In the genomic region with DNA sequence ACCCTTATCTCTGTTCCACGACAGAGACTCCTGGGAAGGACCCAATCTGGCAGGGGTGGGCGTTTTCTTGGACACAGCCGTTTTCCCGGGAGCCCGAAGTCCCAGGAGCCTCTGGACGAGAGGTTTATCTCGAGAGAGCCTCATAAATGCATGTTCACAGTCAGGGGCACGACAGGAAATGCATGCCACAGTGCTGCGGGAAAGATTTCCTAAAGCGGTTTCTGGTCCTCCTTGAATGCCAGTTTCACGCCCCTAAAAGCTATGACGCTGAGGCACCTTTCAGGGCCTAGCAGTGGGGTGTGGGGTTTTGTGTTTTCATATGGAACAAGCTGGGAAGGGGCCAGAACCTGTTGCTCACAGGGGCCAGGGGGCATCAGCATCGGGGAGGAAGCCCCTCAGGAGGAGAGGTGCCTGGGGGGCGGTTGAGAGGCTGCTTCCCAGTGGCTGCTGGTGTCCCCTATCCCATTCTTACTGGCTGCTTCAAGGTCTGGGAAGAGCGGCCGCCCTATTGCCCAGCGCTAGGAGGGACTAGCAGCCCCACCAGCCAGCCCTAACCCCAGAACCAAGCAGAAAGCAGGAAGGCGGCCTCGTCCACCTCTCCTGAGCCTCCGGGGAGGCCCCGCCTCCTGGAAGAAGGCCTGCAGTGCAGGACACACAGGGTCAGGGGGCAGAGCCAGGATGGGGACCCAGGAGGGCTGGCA, we compare ENCODE assay signal across 15 cellular contexts.
DNase-seq lines count a peak whose midpoint lies in the region; ATAC-seq, FAIRE-seq and TF ChIP-seq lines count a peak whose summit lies in the region.
"Had no signal": no experiment of that assay in that cellular context is flagged by ENCODE, and none has a peak within 500 bp of the region (broad histone marks: within the 10 kb centered on the region; RNA-seq: fewer than 3 reads in every experiment).

No MANE protein-coding gene starts in this region.

- H3K9me3 Mint-ChIP-seq in activated B cell treated with CpG ODN at 0.5 μM for 24 hours, result no peaks in the 10 kb centered on the region
- H3K9me3 Mint-ChIP-seq in stimulated activated naive B cell treated with anti-CD40 and anti-IgM and Interleukin-4, amounts not matched to agents 10 μg/mL and 1 μg/mL and 100 μg/mL, for 72 hours, result no peaks in the 10 kb centered on the region
- H3K9me3 Mint-ChIP-seq in activated CD4-positive, alpha-beta T cell treated with anti-CD3 and anti-CD28 coated beads, Interleukin-2, amount 10 ng/mL, durations not matched to agents 24 days and 14 days, result no peaks in the 10 kb centered on the region

- no peaks in the 10 kb centered on the region for H3K27me3 ChIP-seq in HepG2 (ENCODE audit: control insufficient read depth in 1 of 2, insufficient read depth in 2 of 2, low read length in 2 of 2)
- H3K27me3 ChIP-seq in right lobe of liver, result no peaks in the 10 kb centered on the region
- no peaks in the 10 kb centered on the region for H3K27me3 ChIP-seq in iPS-20b (ENCODE audit: insufficient read depth, low read length)
- H3K27me3 ChIP-seq: neutrophil had no signal

- TF ChIP-seq POLR2A in HepG2 (IDR thresholded peaks at IDR 0.05; ENCODE audit: insufficient read depth in 1 of 2, low read depth in 2 of 2, low read length in 2 of 2), result no peak
- no peak for TF ChIP-seq POLR2A in right lobe of liver (IDR thresholded peaks at IDR 0.05)

- no peaks in the 10 kb centered on the region for H3K27me3 Mint-ChIP-seq in activated B cell treated with CpG ODN at 0.5 μM for 24 hours
- no peaks in the 10 kb centered on the region for H3K27me3 Mint-ChIP-seq in stimulated activated naive B cell treated with anti-CD40 and anti-IgM and Interleukin-4, amounts not matched to agents 10 μg/mL and 1 μg/mL and 100 μg/mL, for 72 hours
- H3K27me3 Mint-ChIP-seq in activated CD4-positive, alpha-beta T cell treated with anti-CD3 and anti-CD28 coated beads, Interleukin-2, amount 10 ng/mL, durations not matched to agents 24 days and 14 days, result no peaks in the 10 kb centered on the region
- H3K27me3 Mint-ChIP-seq: T-helper 17 cell had no signal

- intact Hi-C loops in HepG2 (cut with micrococcal nuclease; ENCODE audit: unreplicated experiment) (no loop called here), right lobe of liver (cut with DNase I) (no loop called here), activated B cell treated with CpG ODN at 0.5 μM for 24 hours (cut with micrococcal nuclease) (loop anchor here (1.0 to 2.0 kb wide), 3 partner anchors 17 to 157 kb away; a partner anchor contains a TSS), left colon (cut with DNase I, micrococcal nuclease) (no loop called here)
- intact Hi-C loops in activated CD4-positive, alpha-beta T cell treated with anti-CD3 and anti-CD28 coated beads, Interleukin-2, amount 10 ng/mL, durations not matched to agents 24 days and 14 days (cut with micrococcal nuclease), result no loop called here

- peaks cover 3 to 7% of the 10 kb centered on the region in 2 experiments; a peak in 3 of 5 replicates for H3K36me3 ChIP-seq in HepG2 (replicated peaks in 1 of 2; ENCODE audit: control insufficient read depth in 1 of 2, insufficient read depth in 2 of 2, low read length in 2 of 2)
- peaks cover 0 to 20% (median 0%) of the 10 kb centered on the region in 4 donors for H3K36me3 ChIP-seq in right lobe of liver
- no peaks in the 10 kb centered on the region for H3K36me3 ChIP-seq in iPS-20b (ENCODE audit: insufficient read depth, low read depth, low read length)

- H2AFZ ChIP-seq in HepG2 (ENCODE audit: low read length), result no peak overlapping the region

- ATAC-seq in HepG2, result no peak
- no peak for ATAC-seq in right lobe of liver
- ATAC-seq in activated B cell treated with CpG ODN at 0.5 μM for 24 hours (ENCODE audit: low read depth), result no peak
- no peak for ATAC-seq in stimulated activated naive B cell treated with anti-CD40 and anti-IgM and Interleukin-4, amounts not matched to agents 10 μg/mL and 1 μg/mL and 100 μg/mL, for 72 hours (replicated peaks)
- no peak for ATAC-seq in left colon
- ATAC-seq: lower lobe of right lung had no signal

- DNase-seq in HepG2 (ENCODE audit: low spot score), result no peak
- no peak for DNase-seq in right lobe of liver
- DNase-seq in activated B cell treated with CpG ODN at 0.5 μM for 24 hours, result no peak
- no peak for DNase-seq in stimulated activated naive B cell treated with anti-CD40 and anti-IgM and Interleukin-4, amounts not matched to agents 10 μg/mL and 1 μg/mL and 100 μg/mL, for 72 hours
- DNase-seq in SHP77 (lab: John Stamatoyannopoulos, UW), result no peak
- no peak for DNase-seq in left colon
- DNase-seq in activated CD4-positive, alpha-beta T cell treated with anti-CD3 and anti-CD28 coated beads, Interleukin-2, amount 10 ng/mL, durations not matched to agents 24 days and 14 days, result no peak
- DNase-seq: Calu3, head of caudate nucleus, lower lobe of right lung, T-helper 17 cell had no signal

- no peaks in the 10 kb centered on the region for H3K79me2 ChIP-seq in HepG2 (ENCODE audit: insufficient read depth, low read length)

- H3K27ac ChIP-seq in HepG2 (ENCODE audit: extremely low read length, insufficient read depth, low read length), result no peak overlapping the region
- no peak overlapping the region for H3K27ac ChIP-seq in right lobe of liver
- H3K27ac ChIP-seq in iPS-20b (ENCODE audit: low read length), result no peak overlapping the region
- H3K27ac ChIP-seq: lower lobe of right lung, neutrophil had no signal

- TF ChIP-seq CTCF in HepG2 (CRISPR knock-in tag; IDR thresholded peaks at IDR 0.05), result no peak
- no peak for TF ChIP-seq CTCF in right lobe of liver (IDR thresholded peaks at IDR 0.05)
- no peak for TF ChIP-seq CTCF in activated B cell treated with CpG ODN at 0.5 μM for 24 hours (IDR thresholded peaks at IDR 0.05)

- H3K4me3 ChIP-seq in HepG2 (replicated peaks in 1 of 3; ENCODE audit: insufficient read depth in 1 of 3, low read depth in 2 of 3, low read length in 3 of 3), result no peak overlapping the region
- no peak overlapping the region for H3K4me3 ChIP-seq in right lobe of liver
- H3K4me3 ChIP-seq in iPS-20b (ENCODE audit: low read length), result no peak overlapping the region
- H3K4me3 ChIP-seq: lower lobe of right lung had no signal

- no peak overlapping the region for H3K4me2 ChIP-seq in HepG2 (ENCODE audit: low read depth, low read length)

- BruUV-seq in HepG2 (replicated peaks; lab: Mats Ljungman, UMichigan), result no TSS peak

- H3K4me1 ChIP-seq in HepG2 (ENCODE audit: insufficient read depth, low read length) (no peaks in the 10 kb centered on the region), right lobe of liver (no peaks in the 10 kb centered on the region), iPS-20b (ENCODE audit: insufficient read depth, low read length) (peaks cover 7% of the 10 kb centered on the region; the same call in 1 of the 2 replicates)

- CTCF ChIA-PET in HepG2 (lab: Yijun Ruan, JAX; ENCODE audit: low intra/inter-chr PET ratio, low total read pairs), result no interaction called here
- CTCF ChIA-PET in activated B cell treated with CpG ODN at 0.5 μM for 24 hours (lab: Charles Lee), result interaction anchor here (2.4 kb wide), 1 partner anchor 73 kb away, joined by 9 read pairs; no protein-coding TSS in a partner anchor

- peaks cover 83% of the 10 kb centered on the region for H3K4me1 Mint-ChIP-seq in activated B cell treated with CpG ODN at 0.5 μM for 24 hours
- H3K4me1 Mint-ChIP-seq in stimulated activated naive B cell treated with anti-CD40 and anti-IgM and Interleukin-4, amounts not matched to agents 10 μg/mL and 1 μg/mL and 100 μg/mL, for 72 hours, result peaks cover 59 to 92% of the 10 kb centered on the region in 2 donors
- H3K4me1 Mint-ChIP-seq in activated CD4-positive, alpha-beta T cell treated with anti-CD3 and anti-CD28 coated beads, Interleukin-2, amount 10 ng/mL, durations not matched to agents 24 days and 14 days, result peaks cover 2% of the 10 kb centered on the region

- TF ChIP-seq RAD21 in HepG2 (CRISPR knock-in tag; IDR thresholded peaks at IDR 0.05), result no peak

- peak overlapping the region; percentile 91 for H3K27ac Mint-ChIP-seq in activated B cell treated with CpG ODN at 0.5 μM for 24 hours
- H3K27ac Mint-ChIP-seq in stimulated activated naive B cell treated with anti-CD40 and anti-IgM and Interleukin-4, amounts not matched to agents 10 μg/mL and 1 μg/mL and 100 μg/mL, for 72 hours, result peak overlapping the region; percentile 84
- no peak overlapping the region for H3K27ac Mint-ChIP-seq in activated CD4-positive, alpha-beta T cell treated with anti-CD3 and anti-CD28 coated beads, Interleukin-2, amount 10 ng/mL, durations not matched to agents 24 days and 14 days

- FAIRE-seq in HepG2 (lab: Jason Lieb, UNC), result no peak
- FAIRE-seq: colon, H54 had no signal

- H3K9ac ChIP-seq in HepG2 (ENCODE audit: insufficient read depth, low read depth, low read length), result no peak overlapping the region
- peak overlapping the region; percentile 45; the same call in 1 of the 2 replicates for H3K9ac ChIP-seq in iPS-20b (ENCODE audit: low read depth, low read length)

- POLR2A ChIA-PET in HepG2 (lab: Yijun Ruan, JAX) (no interaction called here), activated B cell treated with CpG ODN at 0.5 μM for 24 hours (lab: Charles Lee) (interaction anchor here (1.6 to 3.6 kb wide), 2 partner anchors 13 to 52 kb away, joined by 3 to 55 read pairs; no protein-coding TSS in a partner anchor)

- 92% methylated on average over 14 of the region's 21 CpGs for WGBS in HepG2 (ENCODE audit: low lambda C conversion rate)
- WGBS in right lobe of liver (ENCODE audit: insufficient coverage, low coverage, low lambda C conversion rate, missing lambda C conversion rate), result 60% methylated on average over 3 of the region's 21 CpGs

- in situ Hi-C loops in HepG2 (cut with HindIII; ENCODE audit: extremely low pct_ligation_motif_present, low pct_unique_long_range_greater_than_20kb), result no loop called here

- no peak for TF ChIP-seq EP300 in HepG2 (IDR thresholded peaks at IDR 0.05; ENCODE audit: low read depth in 2 of 2, low read length in 2 of 2)
- TF ChIP-seq EP300 in HepG2 (CRISPR knock-in tag; IDR thresholded peaks at IDR 0.05; ENCODE audit: borderline replicate concordance), result no peak

- H3K36me3 Mint-ChIP-seq in activated B cell treated with CpG ODN at 0.5 μM for 24 hours (ENCODE audit: low read depth), result peaks cover 16% of the 10 kb centered on the region
- peaks cover 5 to 30% of the 10 kb centered on the region in 2 donors for H3K36me3 Mint-ChIP-seq in stimulated activated naive B cell treated with anti-CD40 and anti-IgM and Interleukin-4, amounts not matched to agents 10 μg/mL and 1 μg/mL and 100 μg/mL, for 72 hours
- H3K36me3 Mint-ChIP-seq in activated CD4-positive, alpha-beta T cell treated with anti-CD3 and anti-CD28 coated beads, Interleukin-2, amount 10 ng/mL, durations not matched to agents 24 days and 14 days (ENCODE audit: low read depth), result peaks cover 14% of the 10 kb centered on the region

- H3K9me3 ChIP-seq in HepG2 (ENCODE audit: low read length), result no peaks in the 10 kb centered on the region
- no peaks in the 10 kb centered on the region for H3K9me3 ChIP-seq in right lobe of liver
- H3K9me3 ChIP-seq in iPS-20b (ENCODE audit: insufficient read depth, low read depth, low read length), result no peaks in the 10 kb centered on the region
- H3K9me3 ChIP-seq: lower lobe of right lung, neutrophil had no signal

- no peaks in the 10 kb centered on the region for H4K20me1 ChIP-seq in HepG2 (ENCODE audit: insufficient read depth, low read length)

- no peak overlapping the region for H3K4me3 Mint-ChIP-seq in activated B cell treated with CpG ODN at 0.5 μM for 24 hours
- H3K4me3 Mint-ChIP-seq in stimulated activated naive B cell treated with anti-CD40 and anti-IgM and Interleukin-4, amounts not matched to agents 10 μg/mL and 1 μg/mL and 100 μg/mL, for 72 hours, result no peak overlapping the region
- no peak overlapping the region for H3K4me3 Mint-ChIP-seq in activated CD4-positive, alpha-beta T cell treated with anti-CD3 and anti-CD28 coated beads, Interleukin-2, amount 10 ng/mL, durations not matched to agents 24 days and 14 days
- H3K4me3 Mint-ChIP-seq: T-helper 17 cell had no signal
